11 cellular contexts compared by ENCODE assay signal in genomic region chr4:176309046-176309445, GRCh38. TPM values are rescaled to one million over a fixed set of nuclear protein-coding genes. Genes with fewer than 3 reads are reported as not detected.
A peak's percentile ranks its signal among the peaks of the same experiment; 100 is the strongest.
DNase-seq lines count a peak whose midpoint lies in the region; ATAC-seq and TF ChIP-seq lines count a peak whose summit lies in the region.
"Had no signal": no experiment of that assay in that cellular context is flagged by ENCODE, and none has a peak within 500 bp of the region (broad histone marks: within the 10 kb centered on the region; RNA-seq: fewer than 3 reads in every experiment).

No MANE protein-coding gene starts in this region.

- ATAC-seq in GM18868 (IDR thresholded peaks at IDR 0.05; ENCODE audit: unreplicated experiment) (peak; percentile 95), GM21390 (IDR thresholded peaks at IDR 0.05; ENCODE audit: unreplicated experiment) (peak; percentile 98), HG03064 (IDR thresholded peaks at IDR 0.05; ENCODE audit: low read depth, unreplicated experiment) (peak; percentile 97), omental fat pad (ENCODE audit: low FRiP score) (no peak)
- peak; percentile 56 for ATAC-seq in activated T-helper 17 cell treated with anti-CD3 and anti-CD28 coated beads, Interleukin-2, amount 50 U/mL, for 72 hours (replicated peaks)
- ATAC-seq: effector memory CD8-positive, alpha-beta T cell had no signal

- TF ChIP-seq CTCF in omental fat pad (IDR thresholded peaks at IDR 0.05) = no peak

- H3K27ac Mint-ChIP-seq in activated T-helper 17 cell treated with anti-CD3 and anti-CD28 coated beads, Interleukin-2, amount 50 U/mL, for 72 hours = no peak overlapping the region
- H3K27ac Mint-ChIP-seq: activated naive CD8-positive, alpha-beta T cell; effector memory CD8-positive, alpha-beta T cell; HFFc6 had no signal

- H3K4me3 Mint-ChIP-seq in activated T-helper 17 cell treated with anti-CD3 and anti-CD28 coated beads, Interleukin-2, amount 50 U/mL, for 72 hours = no peak overlapping the region
- H3K4me3 Mint-ChIP-seq: activated naive CD8-positive, alpha-beta T cell; effector memory CD8-positive, alpha-beta T cell; HFFc6 had no signal

- H3K9me3 Mint-ChIP-seq in activated T-helper 17 cell treated with anti-CD3 and anti-CD28 coated beads, Interleukin-2, amount 50 U/mL, for 72 hours = no peaks in the 10 kb centered on the region
- H3K9me3 Mint-ChIP-seq: effector memory CD8-positive, alpha-beta T cell; HFFc6 had no signal

- H3K36me3 Mint-ChIP-seq in activated T-helper 17 cell treated with anti-CD3 and anti-CD28 coated beads, Interleukin-2, amount 50 U/mL, for 72 hours (ENCODE audit: low read depth) = no peaks in the 10 kb centered on the region
- H3K36me3 Mint-ChIP-seq: activated naive CD8-positive, alpha-beta T cell had no signal

- no peaks in the 10 kb centered on the region for H3K4me1 Mint-ChIP-seq in activated T-helper 17 cell treated with anti-CD3 and anti-CD28 coated beads, Interleukin-2, amount 50 U/mL, for 72 hours

- DNase-seq in omental fat pad (ENCODE audit: low spot score) (no peak), iPS-NIHi7 (ENCODE audit: extremely low spot score) (no peak)
- no peak for DNase-seq in stimulated activated CD4-positive, alpha-beta T cell treated with anti-CD3 and anti-CD28 coated beads, Interleukin-4, amount 100 ng/mL, for 1 hour
- DNase-seq: effector memory CD8-positive, alpha-beta T cell; NCI-H1417 treated with DMSO at 0.1 percent for 48 hours had no signal

- H3K27me3 Mint-ChIP-seq in activated T-helper 17 cell treated with anti-CD3 and anti-CD28 coated beads, Interleukin-2, amount 50 U/mL, for 72 hours = peaks cover 16% of the 10 kb centered on the region

RNA-seq across cellular contexts. Expression of gene SPCS3, which starts 10.7 kb away (rescaled TPM):
- total RNA-seq in activated T-helper 17 cell treated with anti-CD3 and anti-CD28 coated beads, Interleukin-2, amount 50 U/mL, for 72 hours = 100 to 1,000 TPM; 105 to 153 TPM
- total RNA-seq in omental fat pad = 10 to 100 TPM; 72.1 to 84.0 (median 80.6) TPM

RNA-seq across cellular contexts. Expression of gene ASB5, which starts 40.0 kb away (rescaled TPM):
- total RNA-seq in activated T-helper 17 cell treated with anti-CD3 and anti-CD28 coated beads, Interleukin-2, amount 50 U/mL, for 72 hours = not detected
- not detected for total RNA-seq in omental fat pad
